8 cellular contexts compared by ENCODE assay signal in the genomic region with DNA sequence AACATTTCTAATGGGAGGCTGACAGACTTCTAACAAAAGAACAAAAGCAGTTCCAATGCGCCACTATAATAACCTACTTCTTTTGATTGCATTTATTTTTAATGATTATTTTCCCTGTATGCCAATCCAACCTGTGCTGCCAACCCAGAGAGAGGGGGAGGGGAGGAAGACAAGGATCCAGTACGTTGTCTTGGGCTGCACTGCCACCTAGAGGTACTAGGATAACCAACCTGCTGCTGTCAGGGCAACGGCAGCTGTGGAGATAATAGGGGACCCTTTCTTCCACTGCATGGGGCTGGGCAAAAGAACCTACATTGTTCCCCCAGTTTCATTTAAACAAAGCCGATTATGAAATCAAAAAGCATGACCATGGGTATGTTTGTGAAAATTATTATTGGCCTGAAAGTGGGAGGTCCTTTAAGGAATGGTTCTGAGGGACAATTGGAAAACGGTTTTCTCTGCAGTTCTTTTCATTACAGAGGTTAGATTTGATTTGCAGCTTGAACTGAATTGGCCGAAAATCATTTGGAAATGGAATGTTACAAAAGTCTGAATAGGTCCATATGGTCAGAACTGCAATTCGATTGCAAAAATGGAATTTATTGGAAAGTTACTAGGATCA.
A peak's percentile ranks its signal among the peaks of the same experiment; 100 is the strongest.
DNase-seq lines count a peak whose midpoint lies in the region; ATAC-seq and TF ChIP-seq lines count a peak whose summit lies in the region.

No MANE protein-coding gene starts in this region.

- H3K4me3 ChIP-seq in GM12864 (ENCODE audit: low read depth, low read length) (no peak overlapping the region), cardiac muscle cell (no peak overlapping the region), psoas muscle (no peak overlapping the region)

- ATAC-seq in GM21786 (IDR thresholded peaks at IDR 0.05; ENCODE audit: unreplicated experiment) (peak; percentile 99), psoas muscle (peak; percentile 83 to 93 (median 87))

- peak; percentile 24 for DNase-seq in GM12864 (ENCODE audit: low read depth)
- peak; percentile 29 for DNase-seq in NOMO-1 treated with DMSO at 0.1 percent for 48 hours (lab: John Stamatoyannopoulos, UW; ENCODE audit: unreplicated experiment)
- peak; percentile 26 for DNase-seq in activated naive CD4-positive, alpha-beta T cell treated with anti-CD3 and anti-CD28 coated beads, Interleukin-2, amount 50 U/mL, for 16 hours
- DNase-seq in cardiac muscle cell (ENCODE audit: low read depth in 1 of 2, low spot score in 1 of 2) = peak; percentile 83 to 92
- DNase-seq in psoas muscle = peak; percentile 31 to 61
- no peak for DNase-seq in effector CD4-positive, alpha-beta T cell

- H3K27me3 ChIP-seq in cardiac muscle cell (peaks cover 33% of the 10 kb centered on the region), psoas muscle (ENCODE audit: insufficient read depth in 3 of 3, low read length in 2 of 3) (no peaks in the 10 kb centered on the region)

- no peaks in the 10 kb centered on the region for H3K9me3 ChIP-seq in cardiac muscle cell (ENCODE audit: low read depth)
- no peaks in the 10 kb centered on the region for H3K9me3 ChIP-seq in psoas muscle

- intact Hi-C loops in psoas muscle (cut with DNase I) = no loop called here

- TF ChIP-seq CTCF in GM12864 (IDR thresholded peaks at IDR 0.05; ENCODE audit: low read depth, low read length, missing control alignments) = peak; percentile 85
- peak; percentile 87 for TF ChIP-seq CTCF in cardiac muscle cell (IDR thresholded peaks at IDR 0.05; ENCODE audit: low read depth, low read length)
- TF ChIP-seq CTCF in psoas muscle (IDR thresholded peaks at IDR 0.05) = peak; percentile 77

- 14 to 19% (median 16%) methylated on average over 7 of the region's 7 CpGs for WGBS in psoas muscle, 3 donors

- H3K27ac ChIP-seq in cardiac muscle cell = no peak overlapping the region
- no peak overlapping the region for H3K27ac ChIP-seq in psoas muscle

- H3K4me1 ChIP-seq in cardiac muscle cell (ENCODE audit: low read depth) (no peaks in the 10 kb centered on the region), psoas muscle (no peaks in the 10 kb centered on the region)

- no peak for TF ChIP-seq EP300 in Ishikawa (IDR thresholded peaks at IDR 0.05; ENCODE audit: borderline replicate concordance)

- no peaks in the 10 kb centered on the region for H3K36me3 ChIP-seq in cardiac muscle cell
- no peaks in the 10 kb centered on the region for H3K36me3 ChIP-seq in psoas muscle (ENCODE audit: insufficient read depth in 1 of 2, low read depth in 1 of 2)

- TF ChIP-seq RAD21 in Ishikawa (IDR thresholded peaks at IDR 0.05; ENCODE audit: low read depth) = peak; percentile 97

TF ChIP-seq in Ishikawa, 13 proteins besides CTCF, POLR2A, EP300 and RAD21:
- TF ChIP-seq ZBTB7A (IDR thresholded peaks at IDR 0.05; ENCODE audit: low read depth) (no peak), EGR1 (IDR thresholded peaks at IDR 0.05) (no peak), CEBPB (IDR thresholded peaks at IDR 0.05) (no peak), NFIC (IDR thresholded peaks at IDR 0.05) (no peak), MAX (IDR thresholded peaks at IDR 0.05) (no peak), YY1 (IDR thresholded peaks at IDR 0.05; ENCODE audit: low read depth) (no peak), TCF12 (IDR thresholded peaks at IDR 0.05; ENCODE audit: low read depth) (no peak), USF1 (IDR thresholded peaks at IDR 0.05) (no peak), FOXM1 (IDR thresholded peaks at IDR 0.05; ENCODE audit: borderline replicate concordance, low read depth) (no peak), TEAD4 (IDR thresholded peaks at IDR 0.05) (no peak), CREB1 (IDR thresholded peaks at IDR 0.05; ENCODE audit: low read depth) (no peak), TAF1 (IDR thresholded peaks at IDR 0.05; ENCODE audit: low read depth) (no peak), REST (IDR thresholded peaks at IDR 0.05; ENCODE audit: low read depth) (no peak)
